Comparison of ENCODE assay signal across 10 cellular contexts in genomic region chr11:47593934-47594855, GRCh38. TPM values are rescaled to one million over a fixed set of nuclear protein-coding genes. Genes with fewer than 3 reads are reported as not detected.
DNase-seq lines count a peak whose midpoint lies in the region; TF ChIP-seq lines count a peak whose summit lies in the region.
"Had no signal": no experiment of that assay in that cellular context is flagged by ENCODE, and none has a peak within 500 bp of the region (broad histone marks: within the 10 kb centered on the region; RNA-seq: fewer than 3 reads in every experiment).

TSS of gene C1QTNF4 (minus strand) at chr11:47594411. CDS start at chr11:47590810, 3,601 bp downstream.

- POLR2A ChIA-PET in SK-N-SH (lab: Yijun Ruan, JAX) = no interaction called here

- DNase-seq in ELF-1 (ENCODE audit: low read depth, low spot score) (peak; percentile 14), SK-N-SH (peak; percentile 86), fibroblast of villous mesenchyme (ENCODE audit: low read depth) (no peak), trophoblast cell (peak; percentile 56 to 67), HuH-7.5 (ENCODE audit: low spot score) (no peak), ureter (ENCODE audit: low spot score) (no peak), globus pallidus (ENCODE audit: low spot score) (no peak)
- no peak for DNase-seq in activated effector memory CD4-positive, alpha-beta T cell treated with Interleukin-2 at 50 U/mL for 16 hours
- DNase-seq: activated CD8-positive, alpha-beta memory T cell treated with anti-CD3 and anti-CD28 coated beads, Interleukin-2, amount 50 U/mL, for 48 hours had no signal

- H3K4me3 ChIP-seq in SK-N-SH (ENCODE audit: low read depth in 2 of 2, low read length in 1 of 2) (peak within 1 kb of the TSS; percentile 54 to 67), fibroblast of villous mesenchyme (ENCODE audit: low read depth, low read length) (peak within 1 kb of the TSS; percentile 43), trophoblast cell (ENCODE audit: low read depth, low read length) (peak within 1 kb of the TSS; percentile 35)

- WGBS in SK-N-SH (ENCODE audit: low lambda C conversion rate) = 10% methylated on average over 48 of the region's 48 CpGs
- WGBS in trophoblast cell (ENCODE audit: extremely low coverage, insufficient coverage, insufficient read length) = 100% methylated on average over 1 of the region's 48 CpGs

- peaks cover 13% of the 10 kb centered on the region; the same call in 1 of the 2 replicates for H3K27me3 ChIP-seq in SK-N-SH (ENCODE audit: insufficient read depth)
- peaks cover 35% of the 10 kb centered on the region for H3K27me3 ChIP-seq in trophoblast cell (ENCODE audit: insufficient read depth, low read length)

- no peak within 1 kb of the TSS for H2BK12ac ChIP-seq in trophoblast cell (ENCODE audit: low read length)

- H3K9me2 ChIP-seq in SK-N-SH = no peaks in the 10 kb centered on the region

- peak within 1 kb of the TSS; percentile 88 for H3K4me2 ChIP-seq in SK-N-SH
- H3K4me2 ChIP-seq in trophoblast cell (ENCODE audit: low read length) = peak within 1 kb of the TSS; percentile 59

- no peak for TF ChIP-seq EP300 in SK-N-SH (IDR thresholded peaks at IDR 0.05; ENCODE audit: borderline replicate concordance in 1 of 2, low read depth in 1 of 2, low read length in 1 of 2)

- CTCF ChIA-PET in SK-N-SH (lab: Yijun Ruan, JAX) = interaction anchor here (0.8 to 1.8 kb wide), 6 partner anchors 14 to 182 kb away, joined by 3 to 7 read pairs (median 4); no protein-coding TSS in a partner anchor

- H2BK120ac ChIP-seq in trophoblast cell (ENCODE audit: insufficient read depth, low read length, poor library complexity) = no peak within 1 kb of the TSS

- H3K9ac ChIP-seq in SK-N-SH = peak within 1 kb of the TSS; percentile 17; the same call in 1 of the 2 replicates
- H3K9ac ChIP-seq in trophoblast cell (ENCODE audit: low read length) = no peak within 1 kb of the TSS

- H3K79me2 ChIP-seq in SK-N-SH (ENCODE audit: insufficient read depth) (no peaks in the 10 kb centered on the region), trophoblast cell (ENCODE audit: control insufficient read depth, insufficient read depth, low read length, poor library complexity) (no peaks in the 10 kb centered on the region)

- no peaks in the 10 kb centered on the region for H4K20me1 ChIP-seq in SK-N-SH (ENCODE audit: insufficient read depth)

- H3K14ac ChIP-seq in trophoblast cell (ENCODE audit: low read length) = no peak within 1 kb of the TSS

- H3K9me3 ChIP-seq in SK-N-SH (no peaks in the 10 kb centered on the region), trophoblast cell (ENCODE audit: insufficient read depth, low read depth, low read length) (no peaks in the 10 kb centered on the region)

- H3F3A ChIP-seq in SK-N-SH (replicated peaks; ENCODE audit: insufficient read depth) = no peaks in the 10 kb centered on the region

- no peak within 1 kb of the TSS for H2AK5ac ChIP-seq in trophoblast cell (ENCODE audit: low read length)

- H4K12ac ChIP-seq in trophoblast cell (ENCODE audit: low read depth, low read length) = no peak within 1 kb of the TSS

- no peak for TF ChIP-seq RAD21 in SK-N-SH (IDR thresholded peaks at IDR 0.05; ENCODE audit: low read length)

- peak within 1 kb of the TSS; percentile 39 for H4K91ac ChIP-seq in trophoblast cell (ENCODE audit: low read depth, low read length)

- H2AFZ ChIP-seq in SK-N-SH (ENCODE audit: low read depth) = peak within 1 kb of the TSS; percentile 78; the same call in 1 of the 2 replicates
- peak within 1 kb of the TSS; percentile 66 for H2AFZ ChIP-seq in trophoblast cell (ENCODE audit: insufficient read depth, low read length, poor library complexity)

- H3K4me1 ChIP-seq in SK-N-SH (ENCODE audit: control insufficient read depth in 1 of 2, insufficient read depth in 2 of 2, low read depth in 1 of 2, low read length in 1 of 2) (peaks cover 0 to 9% of the 10 kb centered on the region in 2 experiments; a peak in 1 of 4 replicates), trophoblast cell (ENCODE audit: control insufficient read depth in 1 of 2, insufficient read depth in 2 of 2, low read length in 2 of 2) (peaks cover 5 to 6% of the 10 kb centered on the region in 2 experiments)

- H3K27ac ChIP-seq in SK-N-SH (ENCODE audit: low read depth in 2 of 2, low read length in 1 of 2) (no peak within 1 kb of the TSS), trophoblast cell (ENCODE audit: low read depth, low read length) (no peak within 1 kb of the TSS)

- peak within 1 kb of the TSS; percentile 1 for H3K23ac ChIP-seq in trophoblast cell (ENCODE audit: low read length)

- H3K36me3 ChIP-seq in SK-N-SH (replicated peaks in 1 of 2; ENCODE audit: control insufficient read depth in 1 of 2, insufficient read depth in 2 of 2, low read length in 1 of 2) = no peaks in the 10 kb centered on the region
- H3K36me3 ChIP-seq in trophoblast cell (ENCODE audit: control insufficient read depth in 1 of 2, insufficient read depth in 2 of 2, low read length in 2 of 2) = no peaks in the 10 kb centered on the region

- H2BK5ac ChIP-seq in trophoblast cell (ENCODE audit: low read depth, low read length, poor library complexity) = no peak within 1 kb of the TSS

- TF ChIP-seq CTCF in SK-N-SH (IDR thresholded peaks at IDR 0.05) (no peak), fibroblast of villous mesenchyme (IDR thresholded peaks at IDR 0.05; ENCODE audit: insufficient read depth, low read depth, low read length) (no peak)

- no peak within 1 kb of the TSS for H3K4ac ChIP-seq in trophoblast cell (ENCODE audit: low read depth, low read length)

- H4K8ac ChIP-seq in trophoblast cell (ENCODE audit: low read depth, low read length) = no peak within 1 kb of the TSS

- no peak within 1 kb of the TSS for H3K18ac ChIP-seq in trophoblast cell (ENCODE audit: low read length)

- no peaks in the 10 kb centered on the region for H3K79me1 ChIP-seq in trophoblast cell (ENCODE audit: low read length)

TF ChIP-seq in SK-N-SH, 30 proteins besides CTCF, POLR2A, EP300 and RAD21:
- TF ChIP-seq SMC3 (IDR thresholded peaks at IDR 0.05; ENCODE audit: low read depth, low read length) (no peak), POLR2AphosphoS5 (IDR thresholded peaks at IDR 0.05; ENCODE audit: low read depth, low read length) (no peak), YY1 (IDR thresholded peaks at IDR 0.05; ENCODE audit: low read depth) (no peak)

RNA-seq across cellular contexts. Expression of gene C1QTNF4, which starts in this region (rescaled TPM):
- polyA plus RNA-seq in SK-N-SH (2012; rRNA removed) = 0.06 and 0.08 TPM in 2 replicates
- 0.05 and 0.13 TPM in 2 replicates for polyA plus RNA-seq in SK-N-SH (2012; cell fraction: cytosol; rRNA removed)
- 0.26 and 0.53 TPM in 2 replicates for polyA plus RNA-seq in SK-N-SH (2012; cell fraction: nucleus; rRNA removed)
- total RNA-seq in fibroblast of villous mesenchyme = 0.43 and 0.64 TPM in 2 replicates
- polyA plus RNA-seq in trophoblast cell (2013) = 0.40 and 0.51 TPM in 2 replicates
- 1.4 TPM for total RNA-seq in ureter
- total RNA-seq: RPMI7951 had no signal

Comparison
In these comparisons a context has a peak if more than half of its experiments do, and no peak if none do; other contexts are left out.
1. Peak in DNase-seq, H3K4me3 ChIP-seq, H3K9ac ChIP-seq and H3K4me2 ChIP-seq in SK-N-SH; RNA of the gene not detected or under 1 TPM.
2. DNase-seq: peak in ELF-1 (single experiment) and trophoblast cell (2 of 2); none in fibroblast of villous mesenchyme (single experiment), HuH-7.5 (single experiment), ureter (single experiment), activated effector memory CD4-positive, alpha-beta T cell treated with Interleukin-2 at 50 U/mL for 16 hours (single experiment) and globus pallidus (single experiment).
3. Peak in every context shown above with its lines, with median percentiles within 50 percentile points of each other: H3K4me3 ChIP-seq.